ENCODE assay signal across 34 cellular contexts in the genomic region with DNA sequence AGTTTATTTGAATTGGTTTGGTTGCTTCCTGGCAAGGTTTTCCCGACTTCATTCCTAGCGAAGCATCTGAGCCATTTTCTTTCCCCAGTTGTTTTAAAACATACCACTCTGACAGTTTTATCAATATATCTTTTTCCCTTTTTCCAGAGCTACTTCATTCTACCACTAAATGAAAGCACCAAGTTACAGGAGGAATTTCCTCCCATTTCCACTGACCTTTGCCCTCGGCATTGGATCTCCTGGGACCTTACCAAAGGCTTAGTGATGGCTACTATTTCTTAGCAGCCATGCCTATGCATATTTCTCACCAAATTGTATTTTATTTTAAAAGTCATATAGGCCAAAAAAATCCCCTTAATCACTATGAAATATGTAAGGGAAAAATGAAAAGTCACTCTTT.
"Had no signal": no experiment of that assay in that cellular context is flagged by ENCODE, and none has a peak within 500 bp of the region (broad histone marks: within the 10 kb centered on the region; RNA-seq: fewer than 3 reads in every experiment).

No MANE protein-coding gene starts in this region.

- H3K4me2 ChIP-seq: KMS-11 had no signal

- DNase-seq: Karpas-422, Kasumi-1, MG63, MM.1S, MV-4-11, NCI-H1048, NCI-H1092, NCI-H1092 treated with DMSO at 0.1 percent for 48 hours, NCI-H1105, NCI-H1105 treated with DMSO at 0.1 percent for 48 hours, NCI-H1417, NCI-H1417 treated with DMSO at 0.1 percent for 48 hours, NCI-H1436, NCI-H1436 treated with DMSO at 0.1 percent for 48 hours, NCI-H146, NCI-H1694, NCI-H1694 treated with DMSO at 0.1 percent for 48 hours, NCI-H187, NCI-H187 treated with DMSO at 0.1 percent for 48 hours, NCI-H1930, NCI-H2029, NCI-H2029 treated with DMSO at 0.1 percent for 48 hours, NCI-H2081, NCI-H2081 treated with DMSO at 0.1 percent for 48 hours, NCI-H2107, NCI-H2171, NCI-H2171 treated with DMSO at 0.1 percent for 48 hours, NCI-H2227 treated with DMSO at 0.1 percent for 48 hours, NCI-H226, NCI-H345, NCI-H446, NCI-H446 treated with DMSO at 0.1 percent for 48 hours, NCI-H510A had no signal

- H3K27ac ChIP-seq: KMS-11 had no signal

- H3K27me3 ChIP-seq: MG63 had no signal

- H3K9ac ChIP-seq: KMS-11 had no signal

- H3K4me3 ChIP-seq: MG63 had no signal
